In the genomic region with DNA sequence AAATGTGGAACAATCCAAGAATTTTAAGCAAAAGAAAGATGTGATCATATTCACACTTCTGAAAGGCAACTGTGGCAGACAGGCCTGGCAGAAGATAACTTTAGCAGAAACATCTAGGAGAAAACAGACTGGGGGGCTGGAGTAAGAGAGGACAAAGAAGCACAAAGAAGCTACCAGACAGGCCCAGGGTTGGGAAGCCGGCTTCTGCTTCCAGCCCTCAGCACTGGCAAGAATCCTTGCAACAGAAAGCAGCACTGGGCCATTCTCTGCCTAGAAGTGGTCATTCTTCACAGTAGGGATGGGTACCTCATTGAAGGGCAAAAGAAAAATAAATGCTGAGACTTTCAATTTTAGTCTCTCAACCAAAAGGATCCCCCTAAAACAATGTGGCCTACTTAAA, we compare ENCODE assay signal across 18 cellular contexts. TPM values are rescaled to one million over a fixed set of nuclear protein-coding genes. Genes with fewer than 3 reads are reported as not detected.
DNase-seq lines count a peak whose midpoint lies in the region; ATAC-seq, FAIRE-seq and TF ChIP-seq lines count a peak whose summit lies in the region.
"Had no signal": no experiment of that assay in that cellular context is flagged by ENCODE, and none has a peak within 500 bp of the region (broad histone marks: within the 10 kb centered on the region; RNA-seq: fewer than 3 reads in every experiment).

No MANE protein-coding gene starts in this region.

- H3K4me3 ChIP-seq in GM23338 = no peak overlapping the region
- H3K4me3 ChIP-seq in GM12878 = no peak overlapping the region
- H3K4me3 ChIP-seq: BLaER1 had no signal

- FAIRE-seq in GM12878 (lab: Jason Lieb, UNC) = no peak
- FAIRE-seq: A204.1, H54 had no signal

- H3K4me1 Mint-ChIP-seq in GM23338 (peaks cover 29% of the 10 kb centered on the region), neural crest cell (peaks cover 39% of the 10 kb centered on the region)
- H3K4me1 Mint-ChIP-seq: CD14-positive monocyte; CD4-positive, alpha-beta memory T cell had no signal

- CTCF ChIA-PET in GM12878 (lab: Yijun Ruan, JAX) = no interaction called here

- H3K9me2 ChIP-seq in GM23338 (ENCODE audit: insufficient read depth) = no peaks in the 10 kb centered on the region

- POLR2A ChIA-PET in GM12878 (lab: Charles Lee) = interaction anchor here (0.7 kb wide), 1 partner anchor 14 kb away, joined by 3 read pairs; no protein-coding TSS in a partner anchor

- H3K27ac Mint-ChIP-seq in GM23338 = 0 out of 2 replicates have a peak overlapping the region, but pooled peaks have one; percentile 36
- peak overlapping the region; percentile 72 for H3K27ac Mint-ChIP-seq in neural crest cell (ENCODE audit: unreplicated experiment)
- H3K27ac Mint-ChIP-seq: CD14-positive monocyte had no signal

- H3K79me2 ChIP-seq in GM23338 (replicated peaks; ENCODE audit: insufficient read depth) (peaks cover 8% of the 10 kb centered on the region; the same call in 1 of the 2 replicates), GM12878 (ENCODE audit: control insufficient read depth, insufficient read depth, low read length) (peaks cover 11% of the 10 kb centered on the region)

- 20% methylated on average over 1 of the region's 1 CpG for WGBS in GM12878 (ENCODE audit: insufficient coverage, insufficient replicate concordance, low lambda C conversion rate, missing lambda C conversion rate)

- ATAC-seq in GM23338 = peak; percentile 58
- ATAC-seq in GM12878 = peak; percentile 25; the same call in 1 of the 3 replicates
- no peak for ATAC-seq in HG03139 (IDR thresholded peaks at IDR 0.05; ENCODE audit: unreplicated experiment)
- ATAC-seq: HCT116 had no signal

- H3K36me3 ChIP-seq in GM23338 (ENCODE audit: insufficient read depth) (no peaks in the 10 kb centered on the region), GM12878 (ENCODE audit: control insufficient read depth in 2 of 2, insufficient read depth in 2 of 2, low read length in 1 of 2) (no peaks in the 10 kb centered on the region)
- H3K36me3 ChIP-seq: BLaER1 had no signal

- intact Hi-C loops in GM12878 (cut with micrococcal nuclease; ENCODE audit: unreplicated experiment) = no loop called here

- TF ChIP-seq EP300 in GM12878 (IDR thresholded peaks at IDR 0.05; ENCODE audit: borderline replicate concordance in 1 of 2, control insufficient read depth in 1 of 2, low read depth in 2 of 2, low read length in 2 of 2) = no peak

- H3K9me3 ChIP-seq in GM12878 (replicated peaks; ENCODE audit: control insufficient read depth, insufficient read depth, low read length) = no peaks in the 10 kb centered on the region; the same call in 2 of the 3 replicates
- H3K9me3 ChIP-seq: BLaER1 had no signal

- H3F3A ChIP-seq in GM23338 (replicated peaks; ENCODE audit: low read depth) = no peaks in the 10 kb centered on the region

- no peak for TF ChIP-seq RAD21 in GM12878 (IDR thresholded peaks at IDR 0.05; ENCODE audit: insufficient read depth, low read depth, low read length)

- H2AFZ ChIP-seq in GM23338 = no peak overlapping the region
- no peak overlapping the region for H2AFZ ChIP-seq in GM12878 (ENCODE audit: control insufficient read depth, low read depth, low read length)

- no peak for DNase-seq in GM23338 (ENCODE audit: low spot score)
- DNase-seq in GM12878 (ENCODE audit: low read depth, low spot score) = no peak
- DNase-seq in neural crest cell (ENCODE audit: low read depth, low spot score) = no peak
- no peak for DNase-seq in NCI-H1105 (lab: John Stamatoyannopoulos, UW)
- DNase-seq in caudate nucleus (lab: John Stamatoyannopoulos, UW) = no peak
- no peak for DNase-seq in NCI-H1694 (lab: John Stamatoyannopoulos, UW)
- DNase-seq: AML-193; CD4-positive, alpha-beta memory T cell; DMS79 treated with DMSO at 0.1 percent for 48 hours; GF-D8 had no signal

- H4K20me1 ChIP-seq in GM23338 (replicated peaks; ENCODE audit: insufficient read depth) (no peaks in the 10 kb centered on the region), GM12878 (ENCODE audit: control insufficient read depth, insufficient read depth) (no peaks in the 10 kb centered on the region)
- H4K20me1 ChIP-seq: BLaER1 had no signal

- RAD21 ChIA-PET in GM12878 (lab: Charles Lee; ENCODE audit: unreplicated experiment) = interaction anchor here (0.7 to 1.3 kb wide), 4 partner anchors 10 to 478 kb away, joined by 3 to 5 read pairs (median 4); no protein-coding TSS in a partner anchor

- no peak overlapping the region for H3K9ac ChIP-seq in GM12878 (ENCODE audit: control insufficient read depth, insufficient read depth, low read length)
- H3K9ac ChIP-seq: BLaER1, KMS-11 had no signal

- H3K27me3 Mint-ChIP-seq in GM23338 (ENCODE audit: insufficient read depth, low read depth, poor library complexity) (peaks cover 1% of the 10 kb centered on the region), neural crest cell (ENCODE audit: low read depth) (no peaks in the 10 kb centered on the region)
- H3K27me3 Mint-ChIP-seq: CD4-positive, alpha-beta memory T cell had no signal

- H3K36me3 Mint-ChIP-seq in GM23338 (ENCODE audit: low read depth) = no peaks in the 10 kb centered on the region
- H3K36me3 Mint-ChIP-seq in neural crest cell (ENCODE audit: low read depth) = no peaks in the 10 kb centered on the region
- H3K36me3 Mint-ChIP-seq: CD14-positive monocyte; CD4-positive, alpha-beta memory T cell had no signal

- H3K4me2 ChIP-seq in GM23338 = no peak overlapping the region
- no peak overlapping the region for H3K4me2 ChIP-seq in GM12878 (ENCODE audit: control insufficient read depth, insufficient read depth)
- H3K4me2 ChIP-seq: BLaER1, KMS-11 had no signal

- in situ Hi-C loops in GM12878 (cut with MboI) = no loop called here

- no peak overlapping the region for H3K27ac ChIP-seq in GM23338 (ENCODE audit: low read depth)
- H3K27ac ChIP-seq in GM12878 (ENCODE audit: control insufficient read depth, insufficient read depth) = no peak overlapping the region
- H3K27ac ChIP-seq in caudate nucleus (ENCODE audit: low read depth, low read length) = no peak overlapping the region
- H3K27ac ChIP-seq: BLaER1, HL-60, KMS-11 had no signal

- TF ChIP-seq POLR2A in GM12878 (IDR thresholded peaks at IDR 0.05; ENCODE audit: low read depth, low read length) = no peak

- BruUV-seq in GM12878 (replicated peaks; lab: Mats Ljungman, UMichigan) = no TSS peak

- H3K4me3 Mint-ChIP-seq in GM23338 (no peak overlapping the region), neural crest cell (no peak overlapping the region)
- H3K4me3 Mint-ChIP-seq: CD14-positive monocyte; CD4-positive, alpha-beta memory T cell had no signal

- H3K4me1 ChIP-seq in GM23338 (ENCODE audit: insufficient read depth) (peaks cover 31% of the 10 kb centered on the region), GM12878 (ENCODE audit: control insufficient read depth, insufficient read depth, low read length) (0 out of 2 replicates have a peak, but pooled peaks cover 3% of the 10 kb centered on the region)
- H3K4me1 ChIP-seq: BLaER1 had no signal

- SMC1A ChIA-PET in GM12878 (lab: Charles Lee; ENCODE audit: uncharacterized antibody, unreplicated experiment) = interaction anchor here (1.0 to 1.3 kb wide), 3 partner anchors 16 to 44 kb away, joined by 3 to 4 read pairs (median 3); no protein-coding TSS in a partner anchor

- H3K9me3 Mint-ChIP-seq in GM23338 (no peaks in the 10 kb centered on the region), neural crest cell (no peaks in the 10 kb centered on the region)
- H3K9me3 Mint-ChIP-seq: CD4-positive, alpha-beta memory T cell had no signal

- H3K27me3 ChIP-seq in GM23338 (ENCODE audit: insufficient read depth) (no peaks in the 10 kb centered on the region), GM12878 (replicated peaks in 1 of 2; ENCODE audit: control insufficient read depth in 2 of 2, insufficient read depth in 2 of 2, low read length in 1 of 2) (no peaks in the 10 kb centered on the region)
- H3K27me3 ChIP-seq: BLaER1 had no signal

- TF ChIP-seq CTCF in GM23338 (conservative IDR thresholded peaks at IDR 0.05; ENCODE audit: low read depth in 2 of 2) = no peak
- no peak for TF ChIP-seq CTCF in GM12878 (IDR thresholded peaks at IDR 0.05 in 2 of 3, conservative IDR thresholded peaks at IDR 0.05 in 1 of 3; ENCODE audit: control insufficient read depth in 2 of 3, extremely low read depth in 1 of 3, insufficient read depth in 1 of 3, low read depth in 3 of 3, low read length in 3 of 3)
- TF ChIP-seq CTCF in neural crest cell (conservative IDR thresholded peaks at IDR 0.05) = no peak

TF ChIP-seq in GM23338, 12 proteins besides CTCF, POLR2A, EP300 and RAD21:
- no peak for TF ChIP-seq EZH2phosphoT487 (IDR thresholded peaks at IDR 0.05; ENCODE audit: unreplicated experiment)
- TF ChIP-seq STAT1 (IDR thresholded peaks at IDR 0.05; ENCODE audit: unreplicated experiment) = no peak
- no peak for TF ChIP-seq POLR2AphosphoS5 (IDR thresholded peaks at IDR 0.05; ENCODE audit: low read depth)
- no peak for TF ChIP-seq EZH2 (IDR thresholded peaks at IDR 0.05; ENCODE audit: low read depth, unreplicated experiment)
- no peak for TF ChIP-seq ZNF331 (CRISPR knock-in tag; IDR thresholded peaks at IDR 0.05; ENCODE audit: low read depth)

TF ChIP-seq in GM12878, 131 proteins besides CTCF, POLR2A, EP300 and RAD21 (continues in another document):
- TF ChIP-seq ZNF274 (IDR thresholded peaks at IDR 0.05; ENCODE audit: insufficient read depth, insufficient read length) (no peak), ZNF207 (IDR thresholded peaks at IDR 0.05; ENCODE audit: borderline replicate concordance) (no peak), CEBPB (IDR thresholded peaks at IDR 0.05; ENCODE audit: borderline replicate concordance in 1 of 2, low read depth in 2 of 2, low read length in 2 of 2) (no peak)

RNA-seq across cellular contexts. Expression of gene EFNA5, which starts 49.6 kb away (rescaled TPM):
- total RNA-seq in GM23338 (2014; rRNA removed; shearing (Covaris generic)) = 7.5 and 18.1 TPM in 2 replicates
- 7.4 and 10.1 TPM in 2 replicates for polyA plus RNA-seq in GM23338 (2016; fragmentation: Nextera tagmentation; extraction: Ambion mirVana)
- 67.7 and 72.6 TPM in 2 replicates for total RNA-seq in GM12878 (2013; cell fraction: nucleolus; rRNA removed)
- total RNA-seq in GM12878 (2014; rRNA removed) = 2.6 and 3.7 TPM in 2 replicates
- 3.7 and 4.0 TPM in 2 replicates for total RNA-seq in GM12878 (2014; rRNA removed; fragmentation: Illumina TruSeq; extraction: Trizol)
- total RNA-seq in GM12878 (2021) = 11.4 and 13.5 TPM in 2 replicates
- 13.2 TPM for polyA plus RNA-seq in GM12878 (2011; ENCODE audit: low read depth)
- polyA plus RNA-seq in GM12878 (2011; rRNA removed) = 0.09 and 0.19 TPM in 2 replicates
- polyA plus RNA-seq in GM12878 (2011; cell fraction: cytosol; rRNA removed) = 0.05 and 0.31 TPM in 2 replicates
- polyA plus RNA-seq in GM12878 (2011; cell fraction: nucleus; rRNA removed) = 0.27 and 0.67 TPM in 2 replicates
- 3.3 and 4.4 TPM in 2 replicates for polyA plus RNA-seq in GM12878 (2012)
- polyA plus RNA-seq in GM12878 (2014; fragmentation: Illumina TruSeq; extraction: Trizol) = 3.8 and 4.6 TPM in 2 replicates
- polyA plus RNA-seq in GM12878 (2014; fragmentation: Nextera tagmentation; extraction: Ambion mirVana) = 1 to 10 TPM; 2.1 to 7.6 TPM
- polyA plus RNA-seq in GM12878 (2014; rRNA removed) = 1.5 and 1.6 TPM in 2 replicates
- polyA plus RNA-seq in GM12878 (2016; fragmentation: Nextera tagmentation; extraction: Ambion mirVana) = 10 to 100 TPM in 1 of 2 experiments, 1 to 10 TPM in 1; 9.8 to 12.6 TPM
- polyA minus RNA-seq in GM12878 (2011; rRNA and poly(A)+ RNA removed) = 0.29 and 0.88 TPM in 2 replicates
- polyA minus RNA-seq in GM12878 (2011; cell fraction: cytosol; rRNA and poly(A)+ RNA removed) = 0.21 TPM in 1 of 2 replicates, not detected in the other
- polyA minus RNA-seq in GM12878 (2011; cell fraction: nucleus; rRNA and poly(A)+ RNA removed) = 1.1 and 2.1 TPM in 2 replicates
- total RNA-seq in neural crest cell = 42.2 and 43.0 TPM in 2 replicates
- total RNA-seq: CD4-positive, alpha-beta memory T cell had no signal
- polyA plus RNA-seq: CD14-positive monocyte; CD4-positive, alpha-beta memory T cell had no signal
